ENCODE assay signal across 21 cellular contexts in genomic region chr4:171007618-171008390, GRCh38.
DNase-seq lines count a peak whose midpoint lies in the region; ATAC-seq and TF ChIP-seq lines count a peak whose summit lies in the region.
"Had no signal": no experiment of that assay in that cellular context is flagged by ENCODE, and none has a peak within 500 bp of the region (broad histone marks: within the 10 kb centered on the region; RNA-seq: fewer than 3 reads in every experiment).

No MANE protein-coding gene starts in this region.

- no peaks in the 10 kb centered on the region for H3K4me1 Mint-ChIP-seq in activated T-cell treated with anti-CD3 and anti-CD28 coated beads, Interleukin-2, amount 50 U/mL, for 72 hours (ENCODE audit: low read depth)
- H3K4me1 Mint-ChIP-seq: T-cell had no signal

- H3K9ac ChIP-seq in Loucy (ENCODE audit: low read depth, low read length, poor library complexity, severe bottlenecking): no peak overlapping the region
- H3K9ac ChIP-seq in iPS-20b (ENCODE audit: low read depth, low read length): no peak overlapping the region

- H3F3A ChIP-seq in Loucy (ENCODE audit: low read depth): no peaks in the 10 kb centered on the region

- H4K20me1 ChIP-seq in Loucy (ENCODE audit: insufficient read depth, low read length, poor library complexity, severe bottlenecking): no peaks in the 10 kb centered on the region

- peaks cover 0 to 1% of the 10 kb centered on the region in 2 donors for H3K36me3 Mint-ChIP-seq in activated T-cell treated with anti-CD3 and anti-CD28 coated beads, Interleukin-2, amount 50 U/mL, for 72 hours (ENCODE audit: insufficient read depth in 2 of 2)
- H3K36me3 Mint-ChIP-seq: CD14-positive monocyte, T-cell had no signal

- no peaks in the 10 kb centered on the region for H3K79me2 ChIP-seq in Loucy (ENCODE audit: insufficient read depth, low read length)

- DNase-seq in DMS 273 (lab: John Stamatoyannopoulos, UW; ENCODE audit: unreplicated experiment): no peak
- no peak for DNase-seq in activated CD4-positive, CD25-positive, alpha-beta regulatory T cell treated with anti-CD3 and anti-CD28 coated beads, Interleukin-2, amount 50 U/mL, for 72 hours
- no peak for DNase-seq in activated T-cell treated with anti-CD3 and anti-CD28 coated beads, Interleukin-2, amount 50 U/mL, for 72 hours
- DNase-seq in effector CD4-positive, alpha-beta T cell: no peak
- DNase-seq: ACHN, DMS 273 treated with DMSO at 0.1 percent for 48 hours, DND-41, KG1, NCI-H1092, NCI-H146, NCI-H2081, NCI-H446 treated with DMSO at 0.1 percent for 48 hours, NCI-H69, SHP77, T-cell had no signal

- no peak overlapping the region for H3K27ac Mint-ChIP-seq in activated T-cell treated with anti-CD3 and anti-CD28 coated beads, Interleukin-2, amount 50 U/mL, for 72 hours
- H3K27ac Mint-ChIP-seq: T-cell had no signal

- TF ChIP-seq CTCF in Loucy (conservative IDR thresholded peaks at IDR 0.05; ENCODE audit: low read length): 0 out of 2 replicates have a peak, but pooled peaks have one; percentile 7

- no peaks in the 10 kb centered on the region for H3K9me2 ChIP-seq in Loucy (replicated peaks; ENCODE audit: low read depth, low read length)

- H3K4me3 ChIP-seq in Loucy (ENCODE audit: low read length, poor library complexity, severe bottlenecking): no peak overlapping the region
- H3K4me3 ChIP-seq in iPS-20b (ENCODE audit: low read length): no peak overlapping the region
- H3K4me3 ChIP-seq: SK-N-MC had no signal

- H3K9me3 ChIP-seq in Loucy (ENCODE audit: insufficient read depth, low read depth, low read length) (no peaks in the 10 kb centered on the region; the same call in none of the 2 replicates), iPS-20b (ENCODE audit: insufficient read depth, low read depth, low read length) (peaks cover 14% of the 10 kb centered on the region)

- no peak overlapping the region for H3K4me2 ChIP-seq in Loucy (ENCODE audit: low read depth, low read length, poor library complexity, severe bottlenecking)

- H3K9me3 Mint-ChIP-seq in activated T-cell treated with anti-CD3 and anti-CD28 coated beads, Interleukin-2, amount 50 U/mL, for 72 hours: peaks cover 5 to 6% of the 10 kb centered on the region in 2 donors

- no peaks in the 10 kb centered on the region for H3K4me1 ChIP-seq in Loucy (ENCODE audit: insufficient read depth, low read length, poor library complexity, severe bottlenecking)
- peaks cover 4% of the 10 kb centered on the region; the same call in 1 of the 2 replicates for H3K4me1 ChIP-seq in iPS-20b (ENCODE audit: insufficient read depth, low read length)

- ATAC-seq in GM21723 (IDR thresholded peaks at IDR 0.05; ENCODE audit: unreplicated experiment) (peak; percentile 53), HG02885 (IDR thresholded peaks at IDR 0.05; ENCODE audit: poor library complexity, unreplicated experiment) (peak; percentile 45)
- no peak for ATAC-seq in activated T-cell treated with anti-CD3 and anti-CD28 coated beads, Interleukin-2, amount 50 U/mL, for 72 hours (replicated peaks in 1 of 2)
- ATAC-seq: T-cell had no signal

- 0 out of 2 replicates have a peak overlapping the region, but pooled peaks have one; percentile 64 for H2AFZ ChIP-seq in Loucy (ENCODE audit: low read length)

- no peak overlapping the region for H3K4me3 Mint-ChIP-seq in activated T-cell treated with anti-CD3 and anti-CD28 coated beads, Interleukin-2, amount 50 U/mL, for 72 hours
- H3K4me3 Mint-ChIP-seq: CD14-positive monocyte, T-cell had no signal

- no peaks in the 10 kb centered on the region for H3K27me3 ChIP-seq in Loucy (ENCODE audit: insufficient read depth, low read length, poor library complexity, severe bottlenecking)
- H3K27me3 ChIP-seq in iPS-20b (ENCODE audit: insufficient read depth, low read length): no peaks in the 10 kb centered on the region

- H3K27ac ChIP-seq in iPS-20b (ENCODE audit: low read length): peak overlapping the region; percentile 74
- H3K27ac ChIP-seq: SK-N-MC had no signal

- no peaks in the 10 kb centered on the region for H3K27me3 Mint-ChIP-seq in activated T-cell treated with anti-CD3 and anti-CD28 coated beads, Interleukin-2, amount 50 U/mL, for 72 hours (ENCODE audit: low read depth)
- H3K27me3 Mint-ChIP-seq: T-cell had no signal

- H3K36me3 ChIP-seq in Loucy (ENCODE audit: insufficient read depth, low read length) (no peaks in the 10 kb centered on the region), iPS-20b (ENCODE audit: insufficient read depth, low read depth, low read length) (no peaks in the 10 kb centered on the region)

Comparison
In these comparisons a context has a peak if more than half of its experiments do, and no peak if none do; other contexts are left out.
1. ATAC-seq: peak in GM21723 (single experiment) and HG02885 (single experiment); none in activated T-cell treated with anti-CD3 and anti-CD28 coated beads, Interleukin-2, amount 50 U/mL, for 72 hours (0 of 2).